Comparison of ENCODE assay signal across 8 cellular contexts in genomic region chr15:80160570-80161156, GRCh38. TPM values are rescaled to one million over a fixed set of nuclear protein-coding genes. Genes with fewer than 3 reads are reported as not detected.
A peak's percentile ranks its signal among the peaks of the same experiment; 100 is the strongest.
DNase-seq lines count a peak whose midpoint lies in the region; ATAC-seq and TF ChIP-seq lines count a peak whose summit lies in the region.

No MANE protein-coding gene starts in this region.

- peak overlapping the region; percentile 44 to 45 for H3K27ac Mint-ChIP-seq in activated naive CD4-positive, alpha-beta T cell treated with anti-CD3 and anti-CD28 coated beads, Interleukin-2, amount 50 U/mL, for 72 hours

- H4K20me1 ChIP-seq in MM.1S (ENCODE audit: insufficient read depth, low read length), result no peaks in the 10 kb centered on the region

- peak overlapping the region; percentile 16; the same call in 1 of the 2 replicates for H3K9ac ChIP-seq in MM.1S (ENCODE audit: low read length)

- peaks cover 39 to 45% of the 10 kb centered on the region in 2 donors for H3K36me3 Mint-ChIP-seq in activated naive CD4-positive, alpha-beta T cell treated with anti-CD3 and anti-CD28 coated beads, Interleukin-2, amount 50 U/mL, for 72 hours

- no peaks in the 10 kb centered on the region for H3K9me3 Mint-ChIP-seq in activated naive CD4-positive, alpha-beta T cell treated with anti-CD3 and anti-CD28 coated beads, Interleukin-2, amount 50 U/mL, for 72 hours

- peaks cover 10% of the 10 kb centered on the region; the same call in 1 of the 2 replicates for H3F3A ChIP-seq in MM.1S (ENCODE audit: insufficient read depth, low read length)

- ATAC-seq in GM21526 (IDR thresholded peaks at IDR 0.05; ENCODE audit: low FRiP score, unreplicated experiment), result peak; percentile 55
- peak; percentile 86 to 88 for ATAC-seq in activated naive CD4-positive, alpha-beta T cell treated with anti-CD3 and anti-CD28 coated beads, Interleukin-2, amount 50 U/mL, for 72 hours

- no peaks in the 10 kb centered on the region for H3K79me2 ChIP-seq in MM.1S (ENCODE audit: low read length)

- peak overlapping the region; percentile 76 for H3K27ac ChIP-seq in MM.1S (ENCODE audit: low read length)

- H3K27me3 ChIP-seq in MM.1S (replicated peaks; ENCODE audit: insufficient read depth, low read length), result no peaks in the 10 kb centered on the region

- peak overlapping the region; percentile 12; the same call in 1 of the 2 replicates for H3K4me2 ChIP-seq in MM.1S (ENCODE audit: low read depth, low read length)

- H3K9me2 ChIP-seq in MM.1S (replicated peaks; ENCODE audit: insufficient read depth, low read length), result no peaks in the 10 kb centered on the region

- H3K4me1 ChIP-seq in MM.1S (ENCODE audit: low read length), result peaks cover 20% of the 10 kb centered on the region

- DNase-seq in ELF-1 (ENCODE audit: low read depth, low spot score) (peak; percentile 49), MM.1S (peak; percentile 87), hippocampal formation (lab: John Stamatoyannopoulos, UW) (peak; percentile 19 to 21), activated gamma-delta T cell (lab: John Stamatoyannopoulos, UW) (no peak), NCI-H345 (lab: John Stamatoyannopoulos, UW) (no peak)
- peak in 1 of 2 donors; percentile 33 for DNase-seq in activated naive CD4-positive, alpha-beta T cell treated with anti-CD3 and anti-CD28 coated beads, Interleukin-2, amount 50 U/mL, for 72 hours (ENCODE audit: low spot score in 2 of 2)
- DNase-seq in stimulated activated CD4-positive, alpha-beta T cell treated with anti-CD3 and anti-CD28 coated beads, TNF-alpha, amount 100 ng/mL, for 48 hours (ENCODE audit: low read depth in 3 of 3), result peak in 2 of 3 donors; percentile 17 to 37

- H3K9me3 ChIP-seq in MM.1S (replicated peaks; ENCODE audit: insufficient read depth, low read length), result no peaks in the 10 kb centered on the region

- peak overlapping the region; percentile 69 for H2AFZ ChIP-seq in MM.1S (ENCODE audit: low read length)

- no peak overlapping the region for H3K4me3 ChIP-seq in MM.1S (ENCODE audit: low read length)

- TF ChIP-seq CTCF in MM.1S (IDR thresholded peaks at IDR 0.05; ENCODE audit: low read length), result no peak

- H3K36me3 ChIP-seq in MM.1S (replicated peaks; ENCODE audit: insufficient read depth, low read length), result no peaks in the 10 kb centered on the region

RNA-seq across cellular contexts. Expression of gene FAH, which starts 7.9 kb away (rescaled TPM):
- 10 to 100 TPM; 60.0 to 70.6 TPM for total RNA-seq in activated naive CD4-positive, alpha-beta T cell treated with anti-CD3 and anti-CD28 coated beads, Interleukin-2, amount 50 U/mL, for 72 hours

Comparison
In these comparisons a context has a peak if more than half of its experiments do, and no peak if none do; other contexts are left out.
1. DNase-seq: peak in ELF-1 (single experiment), MM.1S (single experiment), hippocampal formation (2 of 2) and stimulated activated CD4-positive, alpha-beta T cell treated with anti-CD3 and anti-CD28 coated beads, TNF-alpha, amount 100 ng/mL, for 48 hours (2 of 3); none in activated gamma-delta T cell (single experiment) and NCI-H345 (single experiment).